14 cellular contexts compared by ENCODE assay signal in genomic region chr1:53449026-53449425, GRCh38. TPM values are rescaled to one million over a fixed set of nuclear protein-coding genes. Genes with fewer than 3 reads are reported as not detected.
A peak's percentile ranks its signal among the peaks of the same experiment; 100 is the strongest.
DNase-seq lines count a peak whose midpoint lies in the region; ATAC-seq and TF ChIP-seq lines count a peak whose summit lies in the region.
"Had no signal": no experiment of that assay in that cellular context is flagged by ENCODE, and none has a peak within 500 bp of the region (broad histone marks: within the 10 kb centered on the region; RNA-seq: fewer than 3 reads in every experiment).

No MANE protein-coding gene starts in this region.

- POLR2A ChIA-PET in RWPE1 (lab: Yijun Ruan, JAX; ENCODE audit: low non-redundant PET), result no interaction called here

- no peak for TF ChIP-seq POLR2A in sigmoid colon (IDR thresholded peaks at IDR 0.05)

- peaks cover 0 to 11% (median 4%) of the 10 kb centered on the region in 4 donors for H3K4me1 ChIP-seq in sigmoid colon

- H3K36me3 Mint-ChIP-seq in natural killer cell, result no peaks in the 10 kb centered on the region
- H3K36me3 Mint-ChIP-seq: natural killer cell treated with Interleukin-12 subunit alpha and Interleukin-12 subunit beta and Interleukin-15 and Interleukin-18, amount 100 ng/mL, for 72 hours had no signal

- no peaks in the 10 kb centered on the region for H3K36me3 ChIP-seq in sigmoid colon

- intact Hi-C loops in sigmoid colon (cut with DNase I), result no loop called here
- intact Hi-C loops in natural killer cell (cut with micrococcal nuclease), result no loop called here

- no peaks in the 10 kb centered on the region for H3K9me3 ChIP-seq in sigmoid colon

- no peak for ATAC-seq in HG03469 (IDR thresholded peaks at IDR 0.05; ENCODE audit: unreplicated experiment)
- ATAC-seq in HG03280 (IDR thresholded peaks at IDR 0.05; ENCODE audit: unreplicated experiment), result no peak
- ATAC-seq in natural killer cell, result no peak
- ATAC-seq: natural killer cell treated with Interleukin-12 subunit alpha and Interleukin-12 subunit beta and Interleukin-15 and Interleukin-18, amount 100 ng/mL, for 72 hours had no signal

- WGBS in sigmoid colon, 2 donors, result 59 to 70% methylated on average over 3 of the region's 3 CpGs

- no peak for TF ChIP-seq CTCF in RWPE1 (conservative IDR thresholded peaks at IDR 0.05; ENCODE audit: low read depth)
- no peak for TF ChIP-seq CTCF in sigmoid colon (IDR thresholded peaks at IDR 0.05)
- no peak for TF ChIP-seq CTCF in natural killer cell (IDR thresholded peaks at IDR 0.05)

- H3K27ac Mint-ChIP-seq in natural killer cell, result no peak overlapping the region
- H3K27ac Mint-ChIP-seq: activated B cell treated with CpG ODN at 0.5 μM for 24 hours; natural killer cell treated with Interleukin-12 subunit alpha and Interleukin-12 subunit beta and Interleukin-15 and Interleukin-18, amount 100 ng/mL, for 72 hours had no signal

- peaks cover 8 to 30% of the 10 kb centered on the region in 2 donors for H3K27me3 Mint-ChIP-seq in natural killer cell (ENCODE audit: low read depth in 2 of 2)

- H3K4me3 ChIP-seq in sigmoid colon, result no peak overlapping the region

- H3K27ac ChIP-seq in RWPE1, result no peak overlapping the region
- no peak overlapping the region for H3K27ac ChIP-seq in sigmoid colon

- DNase-seq in GM03348 (ENCODE audit: low spot score) (peak; percentile 71), RWPE1 (ENCODE audit: low spot score) (peak; percentile 15), fibroblast of gingiva (ENCODE audit: low read depth) (peak; percentile 79), non-pigmented ciliary epithelial cell (ENCODE audit: low read depth) (peak; percentile 71), sigmoid colon (no peak), natural killer cell (no peak)
- DNase-seq: activated B cell treated with CpG ODN at 0.5 μM for 24 hours, amniotic stem cell, MM.1S, NCI-H345, Right ventricle myocardium superior had no signal

- no peaks in the 10 kb centered on the region for H3K27me3 ChIP-seq in sigmoid colon

- no peaks in the 10 kb centered on the region for H3K9me3 Mint-ChIP-seq in natural killer cell
- H3K9me3 Mint-ChIP-seq: activated B cell treated with CpG ODN at 0.5 μM for 24 hours; natural killer cell treated with Interleukin-12 subunit alpha and Interleukin-12 subunit beta and Interleukin-15 and Interleukin-18, amount 100 ng/mL, for 72 hours had no signal

- no peaks in the 10 kb centered on the region for H3K4me1 Mint-ChIP-seq in natural killer cell
- H3K4me1 Mint-ChIP-seq: activated B cell treated with CpG ODN at 0.5 μM for 24 hours had no signal

- no peak for TF ChIP-seq EP300 in sigmoid colon (IDR thresholded peaks at IDR 0.05)

- no peak overlapping the region for H3K4me3 Mint-ChIP-seq in natural killer cell
- H3K4me3 Mint-ChIP-seq: activated B cell treated with CpG ODN at 0.5 μM for 24 hours; natural killer cell treated with Interleukin-12 subunit alpha and Interleukin-12 subunit beta and Interleukin-15 and Interleukin-18, amount 100 ng/mL, for 72 hours had no signal

- CTCF ChIA-PET in RWPE1 (lab: Yijun Ruan, JAX), result interaction anchor here (0.6 kb wide), 1 partner anchor 51 kb away, joined by 3 read pairs; no protein-coding TSS in a partner anchor

RNA-seq across cellular contexts. Expression of gene DMRTB1, which starts 10.2 kb away (rescaled TPM):
- total RNA-seq in sigmoid colon (not detected), natural killer cell (not detected)
- not detected for polyA plus RNA-seq in sigmoid colon
- total RNA-seq: activated B cell treated with CpG ODN at 0.5 μM for 24 hours; natural killer cell treated with Interleukin-12 subunit alpha and Interleukin-12 subunit beta and Interleukin-15 and Interleukin-18, amount 100 ng/mL, for 72 hours; Right ventricle myocardium superior had no signal

Comparison
In these comparisons a context has a peak if more than half of its experiments do, and no peak if none do; other contexts are left out.
1. DNase-seq: peak in GM03348 (single experiment), RWPE1 (single experiment), fibroblast of gingiva (single experiment) and non-pigmented ciliary epithelial cell (single experiment); none in sigmoid colon (single experiment) and natural killer cell (single experiment).